Comparison of ENCODE assay signal across 24 cellular contexts in the genomic region with DNA sequence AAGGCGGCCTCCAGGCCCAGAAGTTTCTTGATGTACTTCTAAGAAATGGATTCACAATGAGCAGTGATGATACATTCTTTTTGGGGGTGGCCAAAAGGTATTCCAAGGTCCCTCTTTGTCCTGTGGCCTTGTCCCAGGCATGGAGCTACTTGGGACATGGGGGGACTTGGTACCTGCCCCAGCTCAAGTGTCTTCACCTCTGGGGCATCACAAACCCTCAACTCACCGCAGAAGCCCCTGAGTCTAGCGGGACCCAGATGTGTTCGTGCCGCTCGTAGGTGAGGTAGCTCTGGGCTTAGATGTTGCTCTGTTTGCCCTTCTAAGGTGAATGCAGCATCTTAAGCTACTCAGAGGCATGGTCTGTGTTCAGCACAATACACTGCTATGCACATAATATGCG.
"Had no signal": no experiment of that assay in that cellular context is flagged by ENCODE, and none has a peak within 500 bp of the region (broad histone marks: within the 10 kb centered on the region; RNA-seq: fewer than 3 reads in every experiment).

No MANE protein-coding gene starts in this region.

- H3K4me3 ChIP-seq: colonic mucosa, coronary artery, dorsolateral prefrontal cortex, esophagus muscularis mucosa, esophagus squamous epithelium, gastrocnemius medialis, gastroesophageal sphincter, heart left ventricle, heart right ventricle had no signal

- DNase-seq: colonic mucosa; cortex of kidney; dermis blood vessel endothelial cell; dorsolateral prefrontal cortex; effector CD4-positive, alpha-beta T cell; effector CD8-positive, alpha-beta T cell; effector memory CD4-positive, alpha-beta T cell; effector memory CD8-positive, alpha-beta T cell; endodermal cell; erythroblast; esophagus squamous epithelium; foreskin fibroblast; foreskin keratinocyte; foreskin melanocyte; gastrocnemius medialis; glutamatergic neuron; head of caudate nucleus; heart left ventricle; heart right ventricle had no signal

- H3K27me3 ChIP-seq: colonic mucosa, foreskin keratinocyte, gastrocnemius medialis, heart left ventricle had no signal

- ATAC-seq: effector memory CD8-positive, alpha-beta T cell; esophagus mucosa; foreskin keratinocyte; gastrocnemius medialis; gastroesophageal sphincter; heart left ventricle; heart right ventricle had no signal

- H3K36me3 ChIP-seq: colonic mucosa, esophagus muscularis mucosa, esophagus squamous epithelium, gastrocnemius medialis, gastroesophageal sphincter, heart left ventricle, heart right ventricle had no signal

- H3K27ac ChIP-seq: colonic mucosa, coronary artery, dorsolateral prefrontal cortex, epithelial cell of prostate, esophagus muscularis mucosa, esophagus squamous epithelium, foreskin keratinocyte, gastrocnemius medialis, gastroesophageal sphincter, heart left ventricle, heart right ventricle had no signal

- H3K4me1 ChIP-seq: colonic mucosa, esophagus muscularis mucosa, esophagus squamous epithelium, foreskin keratinocyte, gastrocnemius medialis, gastroesophageal sphincter, heart left ventricle, heart right ventricle had no signal

- H3K9me3 ChIP-seq: colonic mucosa, esophagus muscularis mucosa, esophagus squamous epithelium, gastrocnemius medialis, gastroesophageal sphincter, heart left ventricle, heart right ventricle had no signal
